8 cellular contexts compared by ENCODE assay signal in the genomic region with DNA sequence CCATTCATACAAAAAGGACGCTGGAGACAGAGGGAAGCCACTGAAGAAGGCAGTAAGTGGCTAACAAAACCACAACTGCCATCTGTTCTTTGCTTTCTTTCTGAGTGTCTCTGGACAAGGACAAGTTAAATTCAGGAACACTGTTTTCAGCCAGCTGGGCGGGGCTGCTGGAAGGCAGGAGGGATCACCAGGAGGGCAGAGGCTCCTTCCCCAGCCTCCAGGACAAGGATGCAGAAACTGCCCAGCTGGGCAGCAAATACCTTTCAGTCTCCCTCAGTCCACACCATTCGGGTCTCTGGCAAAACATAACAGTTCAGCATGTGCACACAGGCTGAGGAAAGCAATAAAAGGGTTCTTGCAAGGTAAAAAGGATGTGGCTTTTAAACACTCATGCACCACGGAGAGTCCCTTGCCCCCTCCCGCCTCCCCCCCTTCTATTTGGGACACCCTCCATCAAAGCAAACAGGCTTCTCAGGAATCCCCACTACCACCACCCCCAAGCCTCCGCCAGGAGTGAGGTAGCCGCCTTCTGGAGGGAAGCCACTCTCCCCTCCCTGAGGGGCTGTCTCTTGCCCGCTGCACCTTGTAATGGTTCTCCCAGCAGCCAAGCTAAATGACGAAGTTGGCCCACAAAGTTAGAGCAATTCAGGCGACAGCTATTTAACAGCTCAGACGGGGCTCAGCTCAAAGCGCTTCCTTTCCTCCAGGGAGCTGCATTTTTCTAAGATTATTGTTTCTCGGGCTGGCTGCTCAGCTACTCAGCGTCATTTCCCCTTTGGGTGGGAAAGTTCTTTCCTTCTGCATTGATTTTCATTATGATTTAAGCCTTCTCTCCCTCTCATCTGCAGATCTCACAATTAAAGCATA. TPM values are rescaled to one million over a fixed set of nuclear protein-coding genes. Genes with fewer than 3 reads are reported as not detected.
DNase-seq lines count a peak whose midpoint lies in the region; ATAC-seq, FAIRE-seq and TF ChIP-seq lines count a peak whose summit lies in the region.

No MANE protein-coding gene starts in this region.

- no peaks in the 10 kb centered on the region for H3K27me3 ChIP-seq in CD8-positive, alpha-beta memory T cell (ENCODE audit: insufficient read depth, low read length, poor library complexity, severe bottlenecking)
- H3K27me3 ChIP-seq in MG63: no peaks in the 10 kb centered on the region
- no peaks in the 10 kb centered on the region for H3K27me3 ChIP-seq in endothelial cell of umbilical vein (ENCODE audit: control insufficient read depth in 2 of 2, insufficient read depth in 2 of 2, low read length in 2 of 2)

- no peaks in the 10 kb centered on the region for H3K9me1 ChIP-seq in endothelial cell of umbilical vein (replicated peaks; ENCODE audit: control insufficient read depth, extremely low read depth, insufficient read depth, low read length)

- peaks cover 59% of the 10 kb centered on the region for H3K79me2 ChIP-seq in endothelial cell of umbilical vein (ENCODE audit: control insufficient read depth, insufficient read depth, low read length)

- BruUV-seq in endothelial cell of umbilical vein (replicated peaks; lab: Mats Ljungman, UMichigan): no TSS peak

- H3K4me1 ChIP-seq in CD8-positive, alpha-beta memory T cell (ENCODE audit: insufficient read depth, low read length): peaks cover 47% of the 10 kb centered on the region
- peaks cover 44% of the 10 kb centered on the region for H3K4me1 ChIP-seq in endothelial cell of umbilical vein (ENCODE audit: control insufficient read depth, extremely low read depth, insufficient read depth, low read length)

- peaks cover 74 to 78% (median 75%) of the 10 kb centered on the region in 3 donors for H3K4me1 Mint-ChIP-seq in CD8-positive, alpha-beta memory T cell
- peaks cover 44% of the 10 kb centered on the region for H3K4me1 Mint-ChIP-seq in nephron
- H3K4me1 Mint-ChIP-seq in stimulated activated naive CD8-positive, alpha-beta T cell treated with anti-CD3 and anti-CD28 coated beads, Interleukin-15, amount 100 ng/mL, for 72 hours: peaks cover 61% of the 10 kb centered on the region

- peak overlapping the region; percentile 89 to 99 (median 95) for H3K27ac Mint-ChIP-seq in CD8-positive, alpha-beta memory T cell
- H3K27ac Mint-ChIP-seq in nephron: peak overlapping the region; percentile 21 to 87 (median 87)
- peak overlapping the region; percentile 79 to 91 for H3K27ac Mint-ChIP-seq in stimulated activated naive CD8-positive, alpha-beta T cell treated with anti-CD3 and anti-CD28 coated beads, Interleukin-15, amount 100 ng/mL, for 72 hours

- TF ChIP-seq CTCF in endothelial cell of umbilical vein (IDR thresholded peaks at IDR 0.05; ENCODE audit: extremely low read depth in 1 of 2, insufficient read depth in 1 of 2, low read depth in 1 of 2, low read length in 2 of 2) (peak in 1 of 2 donors; percentile 4), nephron (IDR thresholded peaks at IDR 0.05; ENCODE audit: unreplicated experiment in 3 of 3) (no peak)

- no peak overlapping the region for H2AFZ ChIP-seq in endothelial cell of umbilical vein (ENCODE audit: low read depth, low read length)

- POLR2A ChIA-PET in CD8-positive, alpha-beta memory T cell (lab: Charles Lee): interaction anchor here (0.9 to 1.0 kb wide), 2 partner anchors 69 to 98 kb away, joined by 3 read pairs; no protein-coding TSS in a partner anchor
- POLR2A ChIA-PET in endothelial cell of umbilical vein (lab: Charles Lee): interaction anchor here (0.6 to 1.4 kb wide), 3 partner anchors 8 to 281 kb away, joined by 3 to 4 read pairs (median 4); no protein-coding TSS in a partner anchor

- no peaks in the 10 kb centered on the region for H3K9me3 Mint-ChIP-seq in CD8-positive, alpha-beta memory T cell
- H3K9me3 Mint-ChIP-seq in nephron: no peaks in the 10 kb centered on the region
- H3K9me3 Mint-ChIP-seq in stimulated activated naive CD8-positive, alpha-beta T cell treated with anti-CD3 and anti-CD28 coated beads, Interleukin-15, amount 100 ng/mL, for 72 hours: no peaks in the 10 kb centered on the region

- peak; percentile 95 for FAIRE-seq in endothelial cell of umbilical vein (lab: Jason Lieb, UNC)

- no peaks in the 10 kb centered on the region for H3K36me3 ChIP-seq in CD8-positive, alpha-beta memory T cell (ENCODE audit: insufficient read depth, low read length)
- H3K36me3 ChIP-seq in MG63: peaks cover 69% of the 10 kb centered on the region
- H3K36me3 ChIP-seq in endothelial cell of umbilical vein (ENCODE audit: control insufficient read depth in 2 of 2, extremely low read depth in 1 of 2, insufficient read depth in 2 of 2, low read length in 2 of 2): peaks cover 0 to 2% of the 10 kb centered on the region in 2 experiments

- H3K4me3 ChIP-seq in CD8-positive, alpha-beta memory T cell (ENCODE audit: low read length): peak overlapping the region; percentile 48
- H3K4me3 ChIP-seq in MG63: peak overlapping the region; percentile 82
- H3K4me3 ChIP-seq in endothelial cell of umbilical vein (replicated peaks in 1 of 3; ENCODE audit: insufficient read depth in 1 of 3, low read depth in 1 of 3, low read length in 3 of 3): peak overlapping the region in 2 of 3 experiments; percentile 13 to 34

- ATAC-seq in stimulated activated naive CD8-positive, alpha-beta T cell treated with anti-CD3 and anti-CD28 coated beads, Interleukin-15, amount 100 ng/mL, for 72 hours: peak; percentile 84
- ATAC-seq in GM19455 (IDR thresholded peaks at IDR 0.05; ENCODE audit: unreplicated experiment): no peak
- ATAC-seq in HG03095 (IDR thresholded peaks at IDR 0.05; ENCODE audit: unreplicated experiment): no peak

- peak overlapping the region; percentile 47 for H3K9ac ChIP-seq in endothelial cell of umbilical vein (replicated peaks; ENCODE audit: extremely low read depth, insufficient read depth, low read length)

- dilution Hi-C loops in endothelial cell of umbilical vein (cut with MboI; ENCODE audit: extremely low pct_ligation_motif_present, low sequenced_read_pairs): no loop called here

- TF ChIP-seq POLR2A in endothelial cell of umbilical vein (IDR thresholded peaks at IDR 0.05; ENCODE audit: low read depth, low read length): no peak

- intact Hi-C loops in endothelial cell of umbilical vein (cut with micrococcal nuclease): loop anchor here (1.0 to 10.0 kb wide), 6 partner anchors 9 to 385 kb away; no protein-coding TSS in a partner anchor

- no peaks in the 10 kb centered on the region for H3K27me3 Mint-ChIP-seq in CD8-positive, alpha-beta memory T cell
- peaks cover 10% of the 10 kb centered on the region for H3K27me3 Mint-ChIP-seq in nephron (ENCODE audit: low read depth)
- H3K27me3 Mint-ChIP-seq in stimulated activated naive CD8-positive, alpha-beta T cell treated with anti-CD3 and anti-CD28 coated beads, Interleukin-15, amount 100 ng/mL, for 72 hours: no peaks in the 10 kb centered on the region

- peak; percentile 67 to 86 (median 75) for DNase-seq in CD8-positive, alpha-beta memory T cell
- peak; percentile 94 for DNase-seq in MG63
- DNase-seq in activated CD8-positive, alpha-beta memory T cell treated with anti-CD3 and anti-CD28 coated beads for 24 hours: peak; percentile 84
- peak; percentile 88 for DNase-seq in endothelial cell of umbilical vein (ENCODE audit: low read depth, low spot score)
- peak; percentile 65 to 82 for DNase-seq in stimulated activated naive CD8-positive, alpha-beta T cell treated with anti-CD3 and anti-CD28 coated beads, Interleukin-15, amount 100 ng/mL, for 72 hours

- CTCF ChIA-PET in CD8-positive, alpha-beta memory T cell (lab: Charles Lee): interaction anchor here (0.7 to 1.3 kb wide), 7 partner anchors 10 to 98 kb away, joined by 3 to 6 read pairs (median 3); no protein-coding TSS in a partner anchor
- CTCF ChIA-PET in endothelial cell of umbilical vein (lab: Charles Lee): interaction anchor here (0.8 to 3.9 kb wide), 11 partner anchors 8 to 387 kb away, joined by 3 to 18 read pairs (median 7); no protein-coding TSS in a partner anchor

- peak overlapping the region; percentile 55 for H3K27ac ChIP-seq in CD8-positive, alpha-beta memory T cell (ENCODE audit: low read depth, low read length)
- H3K27ac ChIP-seq in endothelial cell of umbilical vein (ENCODE audit: insufficient read depth, low read depth, low read length): peak overlapping the region; percentile 84

- peaks cover 0 to 12% (median 5%) of the 10 kb centered on the region in 3 donors for H3K36me3 Mint-ChIP-seq in CD8-positive, alpha-beta memory T cell
- H3K36me3 Mint-ChIP-seq in nephron (ENCODE audit: low read depth): no peaks in the 10 kb centered on the region

- peak overlapping the region; percentile 97 for H3K4me2 ChIP-seq in endothelial cell of umbilical vein (ENCODE audit: insufficient read depth, low read length)

- H3K4me3 Mint-ChIP-seq in CD8-positive, alpha-beta memory T cell: peak overlapping the region; percentile 75 to 99 (median 94)
- peak overlapping the region; percentile 37 to 60 (median 50) for H3K4me3 Mint-ChIP-seq in nephron
- H3K4me3 Mint-ChIP-seq in stimulated activated naive CD8-positive, alpha-beta T cell treated with anti-CD3 and anti-CD28 coated beads, Interleukin-15, amount 100 ng/mL, for 72 hours: peak overlapping the region; percentile 74 to 90

- no peaks in the 10 kb centered on the region for H4K20me1 ChIP-seq in endothelial cell of umbilical vein (replicated peaks; ENCODE audit: control insufficient read depth, extremely low read depth, insufficient read depth, low read length)

- no peaks in the 10 kb centered on the region for H3K9me3 ChIP-seq in CD8-positive, alpha-beta memory T cell (ENCODE audit: low read length)
- H3K9me3 ChIP-seq in MG63 (no peaks in the 10 kb centered on the region), endothelial cell of umbilical vein (replicated peaks; ENCODE audit: control insufficient read depth, insufficient read depth, low read length) (no peaks in the 10 kb centered on the region)

TF ChIP-seq in endothelial cell of umbilical vein, 7 proteins besides CTCF, POLR2A, EP300 and RAD21:
- TF ChIP-seq GATA2 (IDR thresholded peaks at IDR 0.05; ENCODE audit: insufficient read depth, insufficient read length, low read depth, low read length): peak; percentile 16
- TF ChIP-seq MYC (IDR thresholded peaks at IDR 0.05; ENCODE audit: low read depth, low read length): no peak
- peak; percentile 29 for TF ChIP-seq FOS (IDR thresholded peaks at IDR 0.05; ENCODE audit: borderline replicate concordance, insufficient read depth, low read length)
TF ChIP-seq in endothelial cell of umbilical vein: peak in this region for 2.

RNA-seq across cellular contexts. Expression of a gene that starts 3.8 kb away (rescaled TPM):
- total RNA-seq in CD8-positive, alpha-beta memory T cell: 10 to 100 TPM; 20.9 to 21.3 TPM
- 6.3 TPM for polyA plus RNA-seq in CD8-positive, alpha-beta memory T cell
- 75.1 and 105 TPM in 2 replicates for total RNA-seq in MG63 (2014; rRNA removed; shearing (Covaris generic); ENCODE audit: low replicate concordance)
- total RNA-seq in endothelial cell of umbilical vein: 87.0 and 106 TPM in 2 replicates
- polyA plus RNA-seq in endothelial cell of umbilical vein: 40.9 and 50.1 TPM in 2 replicates
- 40.6 and 42.2 TPM in 2 replicates for polyA plus RNA-seq in endothelial cell of umbilical vein (2011; cell fraction: cytosol; rRNA removed)
- 50.1 and 53.9 TPM in 2 replicates for polyA plus RNA-seq in endothelial cell of umbilical vein (2011; cell fraction: nucleus; rRNA removed)
- polyA plus RNA-seq in endothelial cell of umbilical vein (2012): 54.3 and 76.5 TPM in 2 replicates
- 131 and 134 TPM in 2 replicates for polyA minus RNA-seq in endothelial cell of umbilical vein
- polyA minus RNA-seq in endothelial cell of umbilical vein (2011; cell fraction: cytosol; rRNA and poly(A)+ RNA removed): 39.0 TPM
- 47.2 and 83.6 TPM in 2 replicates for polyA minus RNA-seq in endothelial cell of umbilical vein (2011; cell fraction: nucleus; rRNA and poly(A)+ RNA removed)

Comparison
In these comparisons a context has a peak if more than half of its experiments do, and no peak if none do; other contexts are left out.
1. H3K4me3 ChIP-seq: peak in every context shown above with its lines; median percentile 82 in MG63; 48 in CD8-positive, alpha-beta memory T cell; 24 in endothelial cell of umbilical vein.